Comparison of ENCODE assay signal across 1 cellular context in the genomic region with DNA sequence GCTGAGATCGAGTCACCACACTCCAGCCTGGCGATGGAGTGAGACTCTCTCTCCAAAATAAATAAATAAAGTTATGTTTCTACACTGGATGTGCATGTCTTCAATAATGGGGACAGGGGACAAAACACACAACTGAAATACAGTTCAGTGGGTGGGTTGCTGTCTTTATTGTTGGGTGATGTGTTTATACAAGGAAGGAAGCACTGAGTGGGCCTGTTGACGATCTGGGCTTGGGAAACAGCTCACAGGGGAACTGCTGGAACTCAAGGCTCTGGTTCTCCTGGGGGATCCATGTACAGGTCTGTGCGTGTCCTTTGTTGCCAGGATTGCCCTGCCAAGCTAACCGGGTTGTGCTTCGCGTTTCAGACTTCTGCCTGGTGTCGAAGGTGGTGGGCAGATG.
TF ChIP-seq lines count a peak whose summit lies in the region.

No MANE protein-coding gene starts in this region.

TF ChIP-seq in IMR-90, 13 proteins besides CTCF, POLR2A, EP300 and RAD21:
- TF ChIP-seq CEBPB (IDR thresholded peaks at IDR 0.05; ENCODE audit: low read depth, low read length) (no peak), SMC3 (IDR thresholded peaks at IDR 0.05; ENCODE audit: low read depth, low read length) (no peak), RFX5 (IDR thresholded peaks at IDR 0.05; ENCODE audit: low read depth, low read length) (no peak), MAFK (IDR thresholded peaks at IDR 0.05; ENCODE audit: low read depth, low read length) (no peak), FOS (IDR thresholded peaks at IDR 0.05; ENCODE audit: low read depth, low read length) (no peak), MXI1 (IDR thresholded peaks at IDR 0.05; ENCODE audit: borderline replicate concordance, low read depth, low read length) (no peak), BHLHE40 (IDR thresholded peaks at IDR 0.05; ENCODE audit: low read depth, low read length) (no peak), NFE2L2 (IDR thresholded peaks at IDR 0.05; ENCODE audit: low read depth, low read length) (no peak), RCOR1 (IDR thresholded peaks at IDR 0.05; ENCODE audit: insufficient replicate concordance, low read length) (no peak), CHD1 (IDR thresholded peaks at IDR 0.05; ENCODE audit: low read depth, low read length) (no peak), MAZ (IDR thresholded peaks at IDR 0.05; ENCODE audit: borderline replicate concordance, low read depth, low read length) (no peak)
- TF ChIP-seq, protein P1, sequence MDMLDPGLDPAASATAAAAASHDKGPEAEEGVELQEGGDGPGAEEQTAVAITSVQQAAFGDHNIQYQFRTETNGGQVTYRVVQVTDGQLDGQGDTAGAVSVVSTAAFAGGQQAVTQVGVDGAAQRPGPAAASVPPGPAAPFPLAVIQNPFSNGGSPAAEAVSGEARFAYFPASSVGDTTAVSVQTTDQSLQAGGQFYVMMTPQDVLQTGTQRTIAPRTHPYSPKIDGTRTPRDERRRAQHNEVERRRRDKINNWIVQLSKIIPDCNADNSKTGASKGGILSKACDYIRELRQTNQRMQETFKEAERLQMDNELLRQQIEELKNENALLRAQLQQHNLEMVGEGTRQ (IDR thresholded peaks at IDR 0.05; ENCODE audit: low read depth, low read length) = no peak
- TF ChIP-seq, protein P2, sequence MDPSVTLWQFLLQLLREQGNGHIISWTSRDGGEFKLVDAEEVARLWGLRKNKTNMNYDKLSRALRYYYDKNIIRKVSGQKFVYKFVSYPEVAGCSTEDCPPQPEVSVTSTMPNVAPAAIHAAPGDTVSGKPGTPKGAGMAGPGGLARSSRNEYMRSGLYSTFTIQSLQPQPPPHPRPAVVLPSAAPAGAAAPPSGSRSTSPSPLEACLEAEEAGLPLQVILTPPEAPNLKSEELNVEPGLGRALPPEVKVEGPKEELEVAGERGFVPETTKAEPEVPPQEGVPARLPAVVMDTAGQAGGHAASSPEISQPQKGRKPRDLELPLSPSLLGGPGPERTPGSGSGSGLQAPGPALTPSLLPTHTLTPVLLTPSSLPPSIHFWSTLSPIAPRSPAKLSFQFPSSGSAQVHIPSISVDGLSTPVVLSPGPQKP (IDR thresholded peaks at IDR 0.05; ENCODE audit: borderline replicate concordance, low read depth, low read length) = no peak
